Comparison of ENCODE assay signal across 1 cellular context in the genomic region with DNA sequence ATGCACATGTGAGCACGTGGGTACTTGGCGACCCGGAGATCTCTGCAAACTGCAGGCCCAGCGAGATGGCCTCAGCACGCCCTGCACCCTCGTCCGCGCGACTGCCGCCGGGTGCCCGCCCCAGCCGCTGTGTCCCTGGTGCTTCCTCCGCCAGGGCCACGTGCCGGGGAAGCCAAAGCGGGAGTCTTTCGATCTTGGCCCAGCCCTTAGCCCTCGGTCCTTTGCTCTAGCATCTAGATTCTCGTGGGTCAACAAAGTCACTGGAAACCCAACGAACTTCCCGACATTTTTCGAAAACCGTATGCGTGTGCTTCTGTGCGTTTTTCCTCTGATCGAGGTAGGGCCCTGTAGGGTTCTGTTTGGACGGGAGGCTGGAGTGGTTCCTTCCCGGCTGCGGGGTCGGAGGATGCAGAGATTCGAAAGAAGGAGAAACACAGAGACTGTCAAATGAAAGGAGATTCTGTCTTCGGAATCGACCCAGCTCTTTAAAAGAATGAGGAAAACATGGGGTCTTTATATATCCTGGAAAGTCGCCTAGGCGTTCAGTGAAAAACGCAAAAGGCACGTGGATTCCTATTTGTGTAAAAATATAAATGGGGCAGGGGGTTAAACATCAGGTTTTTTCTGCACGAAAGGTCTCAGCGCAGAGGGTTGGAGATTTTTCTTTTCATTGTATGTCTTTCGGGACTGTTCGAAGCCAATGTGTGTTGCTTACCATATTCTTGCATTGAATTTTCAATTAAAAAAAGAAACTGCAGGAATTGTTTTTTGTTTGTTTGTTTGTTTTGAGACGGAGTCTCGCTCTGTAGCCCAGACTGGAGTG.
A peak's percentile ranks its signal among the peaks of the same experiment; 100 is the strongest.
TF ChIP-seq lines count a peak whose summit lies in the region.

No MANE protein-coding gene starts in this region.

TF ChIP-seq in WTC11, 78 proteins besides CTCF, POLR2A, EP300 and RAD21 (continues in another document):
- no peak for TF ChIP-seq CDX4 (CRISPR knock-in tag; IDR thresholded peaks at IDR 0.05; ENCODE audit: borderline replicate concordance)
- 0 out of 2 replicates have a peak, but pooled peaks have one; percentile 44 for TF ChIP-seq RELA (CRISPR knock-in tag; IDR thresholded peaks at IDR 0.05; ENCODE audit: borderline replicate concordance)
- TF ChIP-seq EMX1 (CRISPR knock-in tag; IDR thresholded peaks at IDR 0.05) = no peak
- TF ChIP-seq, protein P1, sequence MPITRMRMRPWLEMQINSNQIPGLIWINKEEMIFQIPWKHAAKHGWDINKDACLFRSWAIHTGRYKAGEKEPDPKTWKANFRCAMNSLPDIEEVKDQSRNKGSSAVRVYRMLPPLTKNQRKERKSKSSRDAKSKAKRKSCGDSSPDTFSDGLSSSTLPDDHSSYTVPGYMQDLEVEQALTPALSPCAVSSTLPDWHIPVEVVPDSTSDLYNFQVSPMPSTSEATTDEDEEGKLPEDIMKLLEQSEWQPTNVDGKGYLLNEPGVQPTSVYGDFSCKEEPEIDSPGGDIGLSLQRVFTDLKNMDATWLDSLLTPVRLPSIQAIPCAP (CRISPR knock-in tag; IDR thresholded peaks at IDR 0.05) = peak; percentile 82; the same call in 1 of the 2 replicates
- TF ChIP-seq MLX (CRISPR knock-in tag; IDR thresholded peaks at IDR 0.05) = no peak
- no peak for TF ChIP-seq NFYB (CRISPR knock-in tag; conservative IDR thresholded peaks at IDR 0.05; ENCODE audit: low read depth)
- TF ChIP-seq ETV6 (CRISPR knock-in tag; IDR thresholded peaks at IDR 0.05) = no peak
- no peak for TF ChIP-seq ATF3 (CRISPR knock-in tag; conservative IDR thresholded peaks at IDR 0.05)
- TF ChIP-seq, protein P2, sequence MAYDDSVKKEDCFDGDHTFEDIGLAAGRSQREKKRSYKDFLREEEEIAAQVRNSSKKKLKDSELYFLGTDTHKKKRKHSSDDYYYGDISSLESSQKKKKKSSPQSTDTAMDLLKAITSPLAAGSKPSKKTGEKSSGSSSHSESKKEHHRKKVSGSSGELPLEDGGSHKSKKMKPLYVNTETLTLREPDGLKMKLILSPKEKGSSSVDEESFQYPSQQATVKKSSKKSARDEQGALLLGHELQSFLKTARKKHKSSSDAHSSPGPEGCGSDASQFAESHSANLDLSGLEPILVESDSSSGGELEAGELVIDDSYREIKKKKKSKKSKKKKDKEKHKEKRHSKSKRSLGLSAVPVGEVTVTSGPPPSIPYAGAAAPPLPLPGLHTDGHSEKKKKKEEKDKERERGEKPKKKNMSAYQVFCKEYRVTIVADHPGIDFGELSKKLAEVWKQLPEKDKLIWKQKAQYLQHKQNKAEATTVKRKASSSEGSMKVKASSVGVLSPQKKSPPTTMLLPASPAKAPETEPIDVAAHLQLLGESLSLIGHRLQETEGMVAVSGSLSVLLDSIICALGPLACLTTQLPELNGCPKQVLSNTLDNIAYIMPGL (CRISPR knock-in tag; IDR thresholded peaks at IDR 0.05) = no peak
- TF ChIP-seq, protein P3, sequence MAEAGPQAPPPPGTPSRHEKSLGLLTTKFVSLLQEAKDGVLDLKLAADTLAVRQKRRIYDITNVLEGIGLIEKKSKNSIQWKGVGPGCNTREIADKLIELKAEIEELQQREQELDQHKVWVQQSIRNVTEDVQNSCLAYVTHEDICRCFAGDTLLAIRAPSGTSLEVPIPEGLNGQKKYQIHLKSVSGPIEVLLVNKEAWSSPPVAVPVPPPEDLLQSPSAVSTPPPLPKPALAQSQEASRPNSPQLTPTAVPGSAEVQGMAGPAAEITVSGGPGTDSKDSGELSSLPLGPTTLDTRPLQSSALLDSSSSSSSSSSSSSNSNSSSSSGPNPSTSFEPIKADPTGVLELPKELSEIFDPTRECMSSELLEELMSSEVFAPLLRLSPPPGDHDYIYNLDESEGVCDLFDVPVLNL (CRISPR knock-in tag; IDR thresholded peaks at IDR 0.05; ENCODE audit: borderline replicate concordance, low read depth) = no peak
- TF ChIP-seq, protein P4, sequence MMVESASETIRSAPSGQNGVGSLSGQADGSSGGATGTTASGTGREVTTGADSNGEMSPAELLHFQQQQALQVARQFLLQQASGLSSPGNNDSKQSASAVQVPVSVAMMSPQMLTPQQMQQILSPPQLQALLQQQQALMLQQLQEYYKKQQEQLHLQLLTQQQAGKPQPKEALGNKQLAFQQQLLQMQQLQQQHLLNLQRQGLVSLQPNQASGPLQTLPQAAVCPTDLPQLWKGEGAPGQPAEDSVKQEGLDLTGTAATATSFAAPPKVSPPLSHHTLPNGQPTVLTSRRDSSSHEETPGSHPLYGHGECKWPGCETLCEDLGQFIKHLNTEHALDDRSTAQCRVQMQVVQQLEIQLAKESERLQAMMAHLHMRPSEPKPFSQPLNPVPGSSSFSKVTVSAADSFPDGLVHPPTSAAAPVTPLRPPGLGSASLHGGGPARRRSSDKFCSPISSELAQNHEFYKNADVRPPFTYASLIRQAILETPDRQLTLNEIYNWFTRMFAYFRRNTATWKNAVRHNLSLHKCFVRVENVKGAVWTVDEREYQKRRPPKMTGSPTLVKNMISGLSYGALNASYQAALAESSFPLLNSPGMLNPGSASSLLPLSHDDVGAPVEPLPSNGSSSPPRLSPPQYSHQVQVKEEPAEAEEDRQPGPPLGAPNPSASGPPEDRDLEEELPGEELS (CRISPR knock-in tag; IDR thresholded peaks at IDR 0.05) = peak; percentile 95
- 0 out of 2 replicates have a peak, but pooled peaks have one; percentile 58 for TF ChIP-seq SMAD4 (CRISPR knock-in tag; IDR thresholded peaks at IDR 0.05)
- TF ChIP-seq NR3C1 (CRISPR knock-in tag; conservative IDR thresholded peaks at IDR 0.05; ENCODE audit: low read depth) = no peak
- TF ChIP-seq ZNF317 (CRISPR knock-in tag; IDR thresholded peaks at IDR 0.05; ENCODE audit: borderline replicate concordance, low read depth) = no peak
- peak; percentile 65; the same call in 1 of the 2 replicates for TF ChIP-seq SMAD3 (CRISPR knock-in tag; IDR thresholded peaks at IDR 0.05; ENCODE audit: borderline replicate concordance)
- TF ChIP-seq GABPB1 (CRISPR knock-in tag; IDR thresholded peaks at IDR 0.05) = no peak
- TF ChIP-seq USF2 (CRISPR knock-in tag; IDR thresholded peaks at IDR 0.05) = peak; percentile 71
- TF ChIP-seq, protein P5, sequence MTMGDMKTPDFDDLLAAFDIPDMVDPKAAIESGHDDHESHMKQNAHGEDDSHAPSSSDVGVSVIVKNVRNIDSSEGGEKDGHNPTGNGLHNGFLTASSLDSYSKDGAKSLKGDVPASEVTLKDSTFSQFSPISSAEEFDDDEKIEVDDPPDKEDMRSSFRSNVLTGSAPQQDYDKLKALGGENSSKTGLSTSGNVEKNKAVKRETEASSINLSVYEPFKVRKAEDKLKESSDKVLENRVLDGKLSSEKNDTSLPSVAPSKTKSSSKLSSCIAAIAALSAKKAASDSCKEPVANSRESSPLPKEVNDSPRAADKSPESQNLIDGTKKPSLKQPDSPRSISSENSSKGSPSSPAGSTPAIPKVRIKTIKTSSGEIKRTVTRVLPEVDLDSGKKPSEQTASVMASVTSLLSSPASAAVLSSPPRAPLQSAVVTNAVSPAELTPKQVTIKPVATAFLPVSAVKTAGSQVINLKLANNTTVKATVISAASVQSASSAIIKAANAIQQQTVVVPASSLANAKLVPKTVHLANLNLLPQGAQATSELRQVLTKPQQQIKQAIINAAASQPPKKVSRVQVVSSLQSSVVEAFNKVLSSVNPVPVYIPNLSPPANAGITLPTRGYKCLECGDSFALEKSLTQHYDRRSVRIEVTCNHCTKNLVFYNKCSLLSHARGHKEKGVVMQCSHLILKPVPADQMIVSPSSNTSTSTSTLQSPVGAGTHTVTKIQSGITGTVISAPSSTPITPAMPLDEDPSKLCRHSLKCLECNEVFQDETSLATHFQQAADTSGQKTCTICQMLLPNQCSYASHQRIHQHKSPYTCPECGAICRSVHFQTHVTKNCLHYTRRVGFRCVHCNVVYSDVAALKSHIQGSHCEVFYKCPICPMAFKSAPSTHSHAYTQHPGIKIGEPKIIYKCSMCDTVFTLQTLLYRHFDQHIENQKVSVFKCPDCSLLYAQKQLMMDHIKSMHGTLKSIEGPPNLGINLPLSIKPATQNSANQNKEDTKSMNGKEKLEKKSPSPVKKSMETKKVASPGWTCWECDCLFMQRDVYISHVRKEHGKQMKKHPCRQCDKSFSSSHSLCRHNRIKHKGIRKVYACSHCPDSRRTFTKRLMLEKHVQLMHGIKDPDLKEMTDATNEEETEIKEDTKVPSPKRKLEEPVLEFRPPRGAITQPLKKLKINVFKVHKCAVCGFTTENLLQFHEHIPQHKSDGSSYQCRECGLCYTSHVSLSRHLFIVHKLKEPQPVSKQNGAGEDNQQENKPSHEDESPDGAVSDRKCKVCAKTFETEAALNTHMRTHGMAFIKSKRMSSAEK (CRISPR knock-in tag; IDR thresholded peaks at IDR 0.05; ENCODE audit: borderline replicate concordance) = 0 out of 2 replicates have a peak, but pooled peaks have one; percentile 58
- TF ChIP-seq ZNF396 (CRISPR knock-in tag; IDR thresholded peaks at IDR 0.05; ENCODE audit: borderline replicate concordance) = no peak
- peak; percentile 30; the same call in 1 of the 2 replicates for TF ChIP-seq ZNF281 (CRISPR knock-in tag; IDR thresholded peaks at IDR 0.05)
- TF ChIP-seq, protein P6, sequence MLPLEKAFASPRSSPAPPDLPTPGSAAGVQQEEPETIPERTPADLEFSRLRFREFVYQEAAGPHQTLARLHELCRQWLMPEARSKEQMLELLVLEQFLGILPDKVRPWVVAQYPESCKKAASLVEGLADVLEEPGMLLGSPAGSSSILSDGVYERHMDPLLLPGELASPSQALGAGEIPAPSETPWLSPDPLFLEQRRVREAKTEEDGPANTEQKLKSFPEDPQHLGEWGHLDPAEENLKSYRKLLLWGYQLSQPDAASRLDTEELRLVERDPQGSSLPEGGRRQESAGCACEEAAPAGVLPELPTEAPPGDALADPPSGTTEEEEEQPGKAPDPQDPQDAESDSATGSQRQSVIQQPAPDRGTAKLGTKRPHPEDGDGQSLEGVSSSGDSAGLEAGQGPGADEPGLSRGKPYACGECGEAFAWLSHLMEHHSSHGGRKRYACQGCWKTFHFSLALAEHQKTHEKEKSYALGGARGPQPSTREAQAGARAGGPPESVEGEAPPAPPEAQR (CRISPR knock-in tag; IDR thresholded peaks at IDR 0.05) = no peak
- no peak for TF ChIP-seq OVOL2 (CRISPR knock-in tag; IDR thresholded peaks at IDR 0.05; ENCODE audit: borderline replicate concordance)
- TF ChIP-seq PRRX2 (CRISPR knock-in tag; IDR thresholded peaks at IDR 0.05) = no peak
- no peak for TF ChIP-seq NFATC4 (CRISPR knock-in tag; IDR thresholded peaks at IDR 0.05)
- no peak for TF ChIP-seq AR (CRISPR knock-in tag; IDR thresholded peaks at IDR 0.05)
